ENCODE assay signal across 9 cellular contexts in genomic region chr14:66610154-66610563, GRCh38.
DNase-seq lines count a peak whose midpoint lies in the region; ATAC-seq and TF ChIP-seq lines count a peak whose summit lies in the region.
"Had no signal": no experiment of that assay in that cellular context is flagged by ENCODE, and none has a peak within 500 bp of the region (broad histone marks: within the 10 kb centered on the region; RNA-seq: fewer than 3 reads in every experiment).

No MANE protein-coding gene starts in this region.

- no peaks in the 10 kb centered on the region for H3K36me3 ChIP-seq in left ventricle myocardium inferior
- no peaks in the 10 kb centered on the region for H3K36me3 ChIP-seq in heart right ventricle
- H3K36me3 ChIP-seq in endodermal cell (ENCODE audit: control insufficient read depth, insufficient read depth, low read length): no peaks in the 10 kb centered on the region

- no peak overlapping the region for H3K4me3 ChIP-seq in left ventricle myocardium inferior
- no peak overlapping the region for H3K4me3 ChIP-seq in heart right ventricle
- H3K4me3 ChIP-seq in endodermal cell (ENCODE audit: low read length): no peak overlapping the region

- intact Hi-C loops in left ventricle myocardium inferior (cut with micrococcal nuclease): no loop called here
- intact Hi-C loops in heart right ventricle (cut with DNase I): no loop called here

- H3K4me1 Mint-ChIP-seq in endodermal cell: no peaks in the 10 kb centered on the region

- WGBS in heart right ventricle, 2 donors: 76 to 78% methylated on average over 4 of the region's 4 CpGs
- WGBS in endodermal cell (ENCODE audit: insufficient coverage in 1 of 2, insufficient read length in 1 of 2), 2 experiments: 77 to 91% methylated on average over 4 of the region's 4 CpGs

- H3K9me3 ChIP-seq in left ventricle myocardium inferior (replicated peaks) (peaks cover 13% of the 10 kb centered on the region), heart right ventricle (peaks cover 0 to 30% (median 0%) of the 10 kb centered on the region in 11 donors), endodermal cell (ENCODE audit: control insufficient read depth, low read length) (peaks cover 19% of the 10 kb centered on the region)

- H3K27ac Mint-ChIP-seq in endodermal cell: no peak overlapping the region

- peak; percentile 18 for TF ChIP-seq CTCF in left ventricle myocardium inferior (IDR thresholded peaks at IDR 0.05; ENCODE audit: borderline replicate concordance)
- peak in 4 of 9 donors; percentile 11 to 25 (median 16) for TF ChIP-seq CTCF in heart right ventricle (IDR thresholded peaks at IDR 0.05)
- TF ChIP-seq CTCF in endodermal cell (conservative IDR thresholded peaks at IDR 0.05): peak; percentile 76

- no peak for ATAC-seq in heart right ventricle
- no peak for ATAC-seq in GM21447 (IDR thresholded peaks at IDR 0.05; ENCODE audit: unreplicated experiment)

- no peak overlapping the region for H3K9ac ChIP-seq in endodermal cell (ENCODE audit: extremely low read depth, low read length, poor library complexity, severe bottlenecking)

- H3K4me3 Mint-ChIP-seq in endodermal cell: no peak overlapping the region

- no peak for DNase-seq in left ventricle myocardium inferior
- DNase-seq in heart right ventricle: no peak
- DNase-seq in NOMO-1 (lab: John Stamatoyannopoulos, UW; ENCODE audit: unreplicated experiment in 2 of 2): peak; percentile 1 to 16
- DNase-seq in endodermal cell: peak; percentile 52
- no peak for DNase-seq in EL
- DNase-seq in mesenteric fat pad (ENCODE audit: low spot score): no peak
- DNase-seq in activated CD4-positive, alpha-beta T cell treated with anti-CD3 and anti-CD28 coated beads, Interleukin-2, amount 50 U/mL, for 4 hours: no peak
- DNase-seq: hippocampal formation had no signal

- H3K9me3 Mint-ChIP-seq in endodermal cell: peaks cover 37% of the 10 kb centered on the region

- no peaks in the 10 kb centered on the region for H3K27me3 Mint-ChIP-seq in endodermal cell (ENCODE audit: insufficient read depth)

- no peak overlapping the region for H3K27ac ChIP-seq in left ventricle myocardium inferior (replicated peaks)
- H3K27ac ChIP-seq in heart right ventricle: no peak overlapping the region
- H3K27ac ChIP-seq in endodermal cell (ENCODE audit: low read depth, low read length): no peak overlapping the region

- H3K36me3 Mint-ChIP-seq in endodermal cell (ENCODE audit: low read depth): peaks cover 6% of the 10 kb centered on the region

- H3K4me1 ChIP-seq in left ventricle myocardium inferior (no peaks in the 10 kb centered on the region), heart right ventricle (no peaks in the 10 kb centered on the region), endodermal cell (ENCODE audit: control insufficient read depth, insufficient read depth, low read length) (no peaks in the 10 kb centered on the region)

- no peaks in the 10 kb centered on the region for H3K27me3 ChIP-seq in left ventricle myocardium inferior (ENCODE audit: low read depth)
- H3K27me3 ChIP-seq in heart right ventricle: no peaks in the 10 kb centered on the region
- no peaks in the 10 kb centered on the region for H3K27me3 ChIP-seq in endodermal cell (ENCODE audit: control insufficient read depth, insufficient read depth, low read length, poor library complexity, severe bottlenecking)

Comparison
In these comparisons a context has a peak if more than half of its experiments do, and no peak if none do; other contexts are left out.
1. DNase-seq: peak in NOMO-1 (2 of 2) and endodermal cell (single experiment); none in left ventricle myocardium inferior (single experiment), heart right ventricle (0 of 2), EL (single experiment), mesenteric fat pad (single experiment) and activated CD4-positive, alpha-beta T cell treated with anti-CD3 and anti-CD28 coated beads, Interleukin-2, amount 50 U/mL, for 4 hours (0 of 2).